13 cellular contexts compared by ENCODE assay signal in genomic region chr10:80589726-80590373, GRCh38. TPM values are rescaled to one million over a fixed set of nuclear protein-coding genes. Genes with fewer than 3 reads are reported as not detected.
DNase-seq lines count a peak whose midpoint lies in the region; ATAC-seq and TF ChIP-seq lines count a peak whose summit lies in the region.
"Had no signal": no experiment of that assay in that cellular context is flagged by ENCODE, and none has a peak within 500 bp of the region (broad histone marks: within the 10 kb centered on the region; RNA-seq: fewer than 3 reads in every experiment).

No MANE protein-coding gene starts in this region.

- H3K27me3 ChIP-seq in thyroid gland = no peaks in the 10 kb centered on the region

- H3K4me1 ChIP-seq in thyroid gland = no peaks in the 10 kb centered on the region

- intact Hi-C loops in thyroid gland (cut with DNase I) = loop anchor here (10.0 kb wide), 1 partner anchor 145 kb away; no protein-coding TSS in a partner anchor

- no peak for TF ChIP-seq POLR2A in thyroid gland (IDR thresholded peaks at IDR 0.05)

- no peaks in the 10 kb centered on the region for H3K36me3 ChIP-seq in thyroid gland

- peak; percentile 91 for ATAC-seq in GM19463 (IDR thresholded peaks at IDR 0.05; ENCODE audit: unreplicated experiment)
- peak; percentile 94 for ATAC-seq in HG02884 (IDR thresholded peaks at IDR 0.05; ENCODE audit: unreplicated experiment)
- ATAC-seq in HG03565 (IDR thresholded peaks at IDR 0.05; ENCODE audit: unreplicated experiment) = peak; percentile 94

- H3K9me3 ChIP-seq in thyroid gland = no peaks in the 10 kb centered on the region

- TF ChIP-seq CTCF in GM13977 (IDR thresholded peaks at IDR 0.05; ENCODE audit: extremely low read depth, insufficient read depth, missing control alignments) (no peak), thyroid gland (IDR thresholded peaks at IDR 0.05) (no peak)

- H3K4me3 ChIP-seq in thyroid gland (replicated peaks in 1 of 3) = no peak overlapping the region
- H3K4me3 ChIP-seq: dorsolateral prefrontal cortex had no signal

- DNase-seq in GM13977 (ENCODE audit: low spot score) (peak; percentile 52), thyroid gland (no peak), RPMI8226 (no peak), NCI-H524 treated with DMSO at 0.1 percent for 48 hours (lab: John Stamatoyannopoulos, UW) (no peak), HUDEP-2 (lab: John Stamatoyannopoulos, UW; ENCODE audit: unreplicated experiment in 76 of 76) (no peak)
- DNase-seq: activated naive CD4-positive, alpha-beta T cell treated with Interleukin-2 at 50 U/mL for 16 hours; dorsolateral prefrontal cortex; GDM1; NCI-H187 treated with DMSO at 0.1 percent for 48 hours; retina had no signal

- H3K27ac ChIP-seq in thyroid gland = no peak overlapping the region
- H3K27ac ChIP-seq: dorsolateral prefrontal cortex had no signal

- in situ Hi-C loops in GM13977 (cut with MboI; ENCODE audit: low pct_unique_long_range_greater_than_20kb, low sequenced_read_pairs, unreplicated experiment) = no loop called here

- 67 to 68% methylated on average over 5 of the region's 5 CpGs for WGBS in thyroid gland, 2 donors

RNA-seq across cellular contexts. Expression of gene SH2D4B, which starts 52.1 kb away (rescaled TPM):
- total RNA-seq in thyroid gland = 1 to 10 TPM in 2 of 4 donors, not detected in 2; 1.1 to 1.6 TPM
